Comparison of ENCODE assay signal across 13 cellular contexts in the genomic region with DNA sequence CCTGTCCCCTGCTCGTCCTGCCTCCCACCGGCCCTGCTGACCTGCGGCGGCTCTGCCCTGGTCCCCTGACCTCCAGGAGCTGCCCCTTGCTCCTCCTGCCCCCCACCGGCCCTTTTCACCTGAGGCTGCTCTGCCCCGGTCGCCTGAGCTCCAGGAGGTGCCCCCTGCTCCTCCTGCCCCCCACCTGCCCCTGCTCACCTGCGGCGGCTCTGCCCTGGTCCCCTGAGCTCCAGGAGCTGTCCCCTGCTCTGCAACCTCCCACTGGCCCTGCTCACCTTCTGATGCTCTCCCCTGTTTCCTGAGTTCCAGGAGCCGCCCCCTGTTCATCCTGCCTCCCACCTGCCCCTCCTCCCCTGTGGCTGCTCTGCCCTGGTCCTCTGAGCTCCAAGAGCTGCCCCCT.
DNase-seq lines count a peak whose midpoint lies in the region; ATAC-seq and TF ChIP-seq lines count a peak whose summit lies in the region.
"Had no signal": no experiment of that assay in that cellular context is flagged by ENCODE, and none has a peak within 500 bp of the region (broad histone marks: within the 10 kb centered on the region; RNA-seq: fewer than 3 reads in every experiment).

No MANE protein-coding gene starts in this region.

- H3K36me3 Mint-ChIP-seq in activated naive CD8-positive, alpha-beta T cell treated with anti-CD3 and anti-CD28 coated beads, Interleukin-2, amount 10 ng/mL, durations not matched to agents 7 days and 5 days = no peaks in the 10 kb centered on the region
- no peaks in the 10 kb centered on the region for H3K36me3 Mint-ChIP-seq in activated naive CD8-positive, alpha-beta T cell treated with anti-CD3 and anti-CD28 coated beads, Interleukin-2, amount 50 U/mL, for 24 hours (ENCODE audit: low read depth)
- H3K36me3 Mint-ChIP-seq in chondrocyte (ENCODE audit: low read depth) = no peaks in the 10 kb centered on the region
- H3K36me3 Mint-ChIP-seq: CD4-positive, CD25-positive, alpha-beta regulatory T cell had no signal

- TF ChIP-seq CTCF in chondrocyte (IDR thresholded peaks at IDR 0.05) = no peak

- H3K27me3 Mint-ChIP-seq in activated naive CD8-positive, alpha-beta T cell treated with anti-CD3 and anti-CD28 coated beads, Interleukin-2, amount 10 ng/mL, durations not matched to agents 7 days and 5 days = no peaks in the 10 kb centered on the region
- H3K27me3 Mint-ChIP-seq in activated naive CD8-positive, alpha-beta T cell treated with anti-CD3 and anti-CD28 coated beads, Interleukin-2, amount 50 U/mL, for 24 hours = peaks cover 1% of the 10 kb centered on the region
- H3K27me3 Mint-ChIP-seq in chondrocyte (ENCODE audit: low read depth) = no peaks in the 10 kb centered on the region
- H3K27me3 Mint-ChIP-seq: CD4-positive, CD25-positive, alpha-beta regulatory T cell had no signal

- ATAC-seq in activated naive CD8-positive, alpha-beta T cell treated with anti-CD3 and anti-CD28 coated beads, Interleukin-2, amount 10 ng/mL, durations not matched to agents 7 days and 5 days (ENCODE audit: low read depth) = no peak
- ATAC-seq in activated naive CD8-positive, alpha-beta T cell treated with anti-CD3 and anti-CD28 coated beads, Interleukin-2, amount 50 U/mL, for 24 hours = no peak
- ATAC-seq in HG03025 (IDR thresholded peaks at IDR 0.05; ENCODE audit: low FRiP score, unreplicated experiment) = no peak
- ATAC-seq: GM23338 had no signal

- POLR2A ChIA-PET in activated naive CD8-positive, alpha-beta T cell treated with anti-CD3 and anti-CD28 coated beads, Interleukin-2, amount 10 ng/mL, durations not matched to agents 7 days and 5 days (lab: Charles Lee) = no interaction called here

- peak overlapping the region; percentile 56 for H3K27ac Mint-ChIP-seq in activated naive CD8-positive, alpha-beta T cell treated with anti-CD3 and anti-CD28 coated beads, Interleukin-2, amount 10 ng/mL, durations not matched to agents 7 days and 5 days
- no peak overlapping the region for H3K27ac Mint-ChIP-seq in activated naive CD8-positive, alpha-beta T cell treated with anti-CD3 and anti-CD28 coated beads, Interleukin-2, amount 50 U/mL, for 24 hours
- H3K27ac Mint-ChIP-seq in chondrocyte (ENCODE audit: unreplicated experiment) = no peak overlapping the region
- H3K27ac Mint-ChIP-seq: CD4-positive, CD25-positive, alpha-beta regulatory T cell; GM23338; H9 had no signal

- H3K4me1 Mint-ChIP-seq in activated naive CD8-positive, alpha-beta T cell treated with anti-CD3 and anti-CD28 coated beads, Interleukin-2, amount 10 ng/mL, durations not matched to agents 7 days and 5 days = peaks cover 3% of the 10 kb centered on the region
- peaks cover 3% of the 10 kb centered on the region for H3K4me1 Mint-ChIP-seq in activated naive CD8-positive, alpha-beta T cell treated with anti-CD3 and anti-CD28 coated beads, Interleukin-2, amount 50 U/mL, for 24 hours
- H3K4me1 Mint-ChIP-seq in chondrocyte (ENCODE audit: low read depth) = no peaks in the 10 kb centered on the region
- H3K4me1 Mint-ChIP-seq: CD4-positive, CD25-positive, alpha-beta regulatory T cell; GM23338; H9 had no signal

- intact Hi-C loops in posterior vena cava (cut with DNase I) = no loop called here

- no peak for DNase-seq in activated naive CD8-positive, alpha-beta T cell treated with anti-CD3 and anti-CD28 coated beads, Interleukin-2, amount 10 ng/mL, durations not matched to agents 7 days and 5 days
- DNase-seq in activated naive CD8-positive, alpha-beta T cell treated with anti-CD3 and anti-CD28 coated beads, Interleukin-2, amount 50 U/mL, for 24 hours = no peak
- peak; percentile 86 for DNase-seq in chondrocyte (ENCODE audit: low spot score)
- DNase-seq in posterior vena cava (ENCODE audit: low spot score) = peak; percentile 50
- DNase-seq in NCI-H1436 (lab: John Stamatoyannopoulos, UW) = no peak
- DNase-seq in NCI-H82 (lab: John Stamatoyannopoulos, UW) = no peak
- DNase-seq: ACHN; CD4-positive, CD25-positive, alpha-beta regulatory T cell; DMS53; EL; H9 had no signal

- peaks cover 2% of the 10 kb centered on the region for H3K9me3 Mint-ChIP-seq in activated naive CD8-positive, alpha-beta T cell treated with anti-CD3 and anti-CD28 coated beads, Interleukin-2, amount 10 ng/mL, durations not matched to agents 7 days and 5 days
- peaks cover 5% of the 10 kb centered on the region for H3K9me3 Mint-ChIP-seq in activated naive CD8-positive, alpha-beta T cell treated with anti-CD3 and anti-CD28 coated beads, Interleukin-2, amount 50 U/mL, for 24 hours
- peaks cover 15% of the 10 kb centered on the region for H3K9me3 Mint-ChIP-seq in chondrocyte (ENCODE audit: low read depth)

- no peak overlapping the region for H3K4me3 Mint-ChIP-seq in activated naive CD8-positive, alpha-beta T cell treated with anti-CD3 and anti-CD28 coated beads, Interleukin-2, amount 10 ng/mL, durations not matched to agents 7 days and 5 days
- H3K4me3 Mint-ChIP-seq in activated naive CD8-positive, alpha-beta T cell treated with anti-CD3 and anti-CD28 coated beads, Interleukin-2, amount 50 U/mL, for 24 hours = no peak overlapping the region
- H3K4me3 Mint-ChIP-seq in chondrocyte (ENCODE audit: unreplicated experiment) = no peak overlapping the region
- H3K4me3 Mint-ChIP-seq: CD4-positive, CD25-positive, alpha-beta regulatory T cell; GM23338; H9 had no signal

Comparison
In these comparisons a context has a peak if more than half of its experiments do, and no peak if none do; other contexts are left out.
1. DNase-seq: peak in chondrocyte (single experiment) and posterior vena cava (single experiment); none in activated naive CD8-positive, alpha-beta T cell treated with anti-CD3 and anti-CD28 coated beads, Interleukin-2, amount 10 ng/mL, durations not matched to agents 7 days and 5 days (single experiment), activated naive CD8-positive, alpha-beta T cell treated with anti-CD3 and anti-CD28 coated beads, Interleukin-2, amount 50 U/mL, for 24 hours (single experiment), NCI-H1436 (single experiment) and NCI-H82 (single experiment).